In genomic region chr11:62671604-62672528, GRCh38 we compare ENCODE assay signal across 7 cellular contexts. TPM values are rescaled to one million over a fixed set of nuclear protein-coding genes. Genes with fewer than 3 reads are reported as not detected.
DNase-seq lines count a peak whose midpoint lies in the region; ATAC-seq and TF ChIP-seq lines count a peak whose summit lies in the region.

LBHD1 (minus strand) TSS chr11:62672267; CDS start chr11:62670031, 2,236 bp downstream.
A gene with protein sequence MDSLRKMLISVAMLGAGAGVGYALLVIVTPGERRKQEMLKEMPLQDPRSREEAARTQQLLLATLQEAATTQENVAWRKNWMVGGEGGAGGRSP (plus strand): TSS chr11:62671673. CDS start chr11:62671746, 73 bp downstream.

- in situ Hi-C loops in mammary epithelial cell (cut with MboI; ENCODE audit: low sequenced_read_pairs in 2 of 2), result loop anchor here in 1 of 2 donors (5.0 kb wide), 1 partner anchor 80 kb away; the partner anchor contains the start of gene TUT1

- H3K4me1 ChIP-seq in mammary epithelial cell (ENCODE audit: insufficient read depth, low read length), result peaks cover 18% of the 10 kb centered on the region

- dilution Hi-C loops in mammary epithelial cell (cut with HindIII; ENCODE audit: low sequenced_read_pairs), result loop anchor here (5.0 to 10.0 kb wide), 4 partner anchors 45 to 857 kb away; partner anchors contain the start of genes FADS1 and TAF6L

- peaks cover 74% of the 10 kb centered on the region for H3K79me2 ChIP-seq in mammary epithelial cell (ENCODE audit: insufficient read depth, low read length)

- H4K20me1 ChIP-seq in mammary epithelial cell (ENCODE audit: insufficient read depth, low read length), result no peaks in the 10 kb centered on the region

- BruUV-seq in mammary epithelial cell (replicated peaks; lab: Mats Ljungman, UMichigan), result TSS peak; percentile 11

- peak within 1 kb of the TSS; percentile 91 for H2AFZ ChIP-seq in mammary epithelial cell (ENCODE audit: low read depth, low read length)

- TF ChIP-seq CTCF in WERI-Rb-1 (IDR thresholded peaks at IDR 0.05; ENCODE audit: low read depth, low read length) (no peak), mammary epithelial cell (conservative IDR thresholded peaks at IDR 0.05 in 1 of 2, IDR thresholded peaks at IDR 0.05 in 1 of 2; ENCODE audit: extremely low read depth in 1 of 2, insufficient read depth in 1 of 2, low read depth in 1 of 2, low read length in 2 of 2) (no peak)

- H3K9me3 ChIP-seq in WERI-Rb-1 (ENCODE audit: severe bottlenecking) (no peaks in the 10 kb centered on the region), mammary epithelial cell (replicated peaks; ENCODE audit: insufficient read depth, low read length) (no peaks in the 10 kb centered on the region)

- H3K27me3 ChIP-seq in WERI-Rb-1 (ENCODE audit: insufficient read depth, low read depth, severe bottlenecking), result no peaks in the 10 kb centered on the region
- no peaks in the 10 kb centered on the region for H3K27me3 ChIP-seq in mammary epithelial cell (ENCODE audit: insufficient read depth, low read length)

- CTCF ChIA-PET in mammary epithelial cell (lab: Charles Lee; ENCODE audit: low non-redundant PET), result interaction anchor here (0.9 kb wide), 1 partner anchor 9 kb away, joined by 7 read pairs; no protein-coding TSS in a partner anchor

- DNase-seq in NCI-H2196 (lab: John Stamatoyannopoulos, UW; ENCODE audit: unreplicated experiment) (peak; percentile 81), WERI-Rb-1 (peak; percentile 88), mammary epithelial cell (peak; percentile 85), inferior parietal cortex (ENCODE audit: extremely low spot score) (peak; percentile 89)
- DNase-seq in stimulated activated CD4-positive, alpha-beta T cell treated with anti-CD3 and anti-CD28 coated beads, Interleukin-12 subunit alpha, Interleukin-12 subunit beta, amount 100 ng/mL, for 24 hours (ENCODE audit: low read depth in 2 of 2), result peak; percentile 69 to 87

- peaks cover 58% of the 10 kb centered on the region for H3K36me3 ChIP-seq in WERI-Rb-1
- H3K36me3 ChIP-seq in mammary epithelial cell (ENCODE audit: insufficient read depth, low read length), result peaks cover 11% of the 10 kb centered on the region

- H3K27ac ChIP-seq in WERI-Rb-1 (peak within 1 kb of the TSS; percentile 88), mammary epithelial cell (ENCODE audit: insufficient read depth, low read depth, low read length) (peak within 1 kb of the TSS; percentile 62)

- intact Hi-C loops in mammary epithelial cell (cut with micrococcal nuclease), result loop anchor here (1.0 to 5.0 kb wide), 3 partner anchors 7 to 185 kb away; partner anchors contain the start of genes INTS5 and UBXN1

- peak within 1 kb of the TSS; percentile 93 for H3K4me3 ChIP-seq in WERI-Rb-1 (ENCODE audit: low read depth, low read length)
- H3K4me3 ChIP-seq in mammary epithelial cell (replicated peaks in 1 of 3; ENCODE audit: insufficient read depth in 1 of 3, low read depth in 2 of 3, low read length in 3 of 3), result peak within 1 kb of the TSS; percentile 58 to 94 (median 72)

- ATAC-seq in GM18502 (IDR thresholded peaks at IDR 0.05; ENCODE audit: poor library complexity, unreplicated experiment), result peak; percentile 62
- peak; percentile 47 for ATAC-seq in HG03045 (IDR thresholded peaks at IDR 0.05; ENCODE audit: unreplicated experiment)

- WGBS in mammary epithelial cell (ENCODE audit: low coverage, missing lambda C conversion rate), result 9% methylated on average over 17 of the region's 66 CpGs

- peak within 1 kb of the TSS; percentile 79 for H3K9ac ChIP-seq in mammary epithelial cell (ENCODE audit: insufficient read depth, low read length)

- peak within 1 kb of the TSS; percentile 95 for H3K4me2 ChIP-seq in mammary epithelial cell (ENCODE audit: insufficient read depth, low read depth, low read length)

RNA-seq across cellular contexts. Expression of gene LBHD1, which starts in this region (rescaled TPM):
- total RNA-seq in mammary epithelial cell, result 1 to 10 TPM; 5.3 to 8.7 TPM
- polyA plus RNA-seq in mammary epithelial cell, result 9.2 TPM
- 21.4 TPM for polyA minus RNA-seq in mammary epithelial cell

RNA-seq across cellular contexts. Expression of the second gene that starts in this region (rescaled TPM):
- total RNA-seq in mammary epithelial cell, result 10 to 100 TPM in 1 of 2 donors, 1 to 10 TPM in 1; 4.0 to 11.5 TPM
- polyA plus RNA-seq in mammary epithelial cell, result 11.8 TPM
- 2.1 TPM for polyA minus RNA-seq in mammary epithelial cell

Comparison
In these comparisons a context has a peak if more than half of its experiments do, and no peak if none do; other contexts are left out.
1. Peak in every context shown above with its lines: DNase-seq, ATAC-seq, H3K4me3 ChIP-seq and H3K27ac ChIP-seq.